In the genomic region with DNA sequence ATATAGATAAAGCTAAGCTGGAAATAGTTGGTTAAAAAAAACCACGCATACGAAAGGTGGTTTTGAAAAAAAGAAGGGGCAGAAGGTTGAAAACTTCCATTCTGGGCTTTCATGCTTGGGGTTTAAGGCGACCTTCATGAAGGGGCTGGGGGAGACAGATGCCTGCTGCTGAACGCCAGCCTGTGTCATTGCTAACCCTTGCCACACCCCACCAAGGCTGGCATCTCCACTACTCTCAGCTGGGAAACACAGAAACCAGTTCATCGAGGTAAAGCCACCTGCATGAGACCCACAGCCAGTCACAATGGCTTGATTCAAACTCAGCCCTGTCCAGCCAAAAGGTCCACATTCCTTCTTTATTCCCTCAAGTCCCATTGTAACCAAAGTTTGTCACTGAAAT, we compare ENCODE assay signal across 18 cellular contexts.
"Had no signal": no experiment of that assay in that cellular context is flagged by ENCODE, and none has a peak within 500 bp of the region (broad histone marks: within the 10 kb centered on the region; RNA-seq: fewer than 3 reads in every experiment).

No MANE protein-coding gene starts in this region.

- H3K4me3 Mint-ChIP-seq: IgD-negative memory B cell had no signal

- DNase-seq: KBM-7, MV-4-11, NCI-H1048, NCI-H1105, NCI-H1417, NCI-H1436 treated with DMSO at 0.1 percent for 48 hours, NCI-H1694, NCI-H187 treated with DMSO at 0.1 percent for 48 hours, NCI-H2029 treated with DMSO at 0.1 percent for 48 hours, NCI-H2171 treated with DMSO at 0.1 percent for 48 hours, NCI-H524 treated with DMSO at 0.1 percent for 48 hours, NCI-H69, NCI-H774, RPMI8226, SHP77, SK-N-SH had no signal

- H3K27me3 Mint-ChIP-seq: IgD-negative memory B cell had no signal

- H3K36me3 Mint-ChIP-seq: IgD-negative memory B cell had no signal

- H3K4me1 Mint-ChIP-seq: IgD-negative memory B cell had no signal

- H3K27ac Mint-ChIP-seq: IgD-negative memory B cell had no signal

- H3K27ac ChIP-seq: HL-60 had no signal

- H3K9me3 Mint-ChIP-seq: IgD-negative memory B cell had no signal

- H3K9me3 ChIP-seq: SK-N-SH had no signal
